In genomic region chr2:144519934-144520717, GRCh38 we compare ENCODE assay signal across 8 cellular contexts. TPM values are rescaled to one million over a fixed set of nuclear protein-coding genes. Genes with fewer than 3 reads are reported as not detected.
DNase-seq lines count a peak whose midpoint lies in the region; ATAC-seq, FAIRE-seq and TF ChIP-seq lines count a peak whose summit lies in the region.

Gene ZEB2 (minus strand): TSS chr2:144520119. CDS start chr2:144517350, 2,769 bp downstream.

- peak within 1 kb of the TSS; percentile 10 for H3K27ac Mint-ChIP-seq in central memory CD8-positive, alpha-beta T cell (ENCODE audit: low read depth)

- peaks cover 0 to 42% (median 3%) of the 10 kb centered on the region in 7 donors for H3K27me3 ChIP-seq in spleen (replicated peaks in 1 of 7)

- peak; percentile 50 to 90 (median 61) for TF ChIP-seq POLR2A in spleen (IDR thresholded peaks at IDR 0.05)

- H3K9me3 Mint-ChIP-seq in central memory CD8-positive, alpha-beta T cell = no peaks in the 10 kb centered on the region

- no peaks in the 10 kb centered on the region for H3K36me3 ChIP-seq in spleen

- FAIRE-seq in RCC 7860 (lab: Jason Lieb, UNC) = peak; percentile 84

- 1 to 8% (median 4%) methylated on average over 28 to 29 of the region's 29 CpGs for WGBS in spleen, 5 donors

- peak within 1 kb of the TSS; percentile 44 to 81 (median 62) for H3K4me3 ChIP-seq in spleen

- H3K9me3 ChIP-seq in spleen = no peaks in the 10 kb centered on the region

- DNase-seq in AG20443 (ENCODE audit: low spot score) (peak; percentile 68), H4 (ENCODE audit: low spot score) (peak; percentile 90), RCC 7860 (ENCODE audit: low spot score) (peak; percentile 90), kidney glomerular epithelial cell (lab: John Stamatoyannopoulos, UW) (peak; percentile 72), spleen (peak; percentile 83), NCI-H510A (lab: John Stamatoyannopoulos, UW) (no peak), RKO (ENCODE audit: low spot score) (no peak)
- peak in 1 of 2 donors; percentile 60 for DNase-seq in central memory CD8-positive, alpha-beta T cell (ENCODE audit: low spot score in 2 of 2)

- H3K4me3 Mint-ChIP-seq in central memory CD8-positive, alpha-beta T cell = no peak within 1 kb of the TSS

- H3K36me3 Mint-ChIP-seq in central memory CD8-positive, alpha-beta T cell (ENCODE audit: insufficient read depth) = peaks cover 18% of the 10 kb centered on the region

- H3K4me1 ChIP-seq in spleen = peaks cover 4 to 70% (median 44%) of the 10 kb centered on the region in 6 donors

- peak; percentile 17 for ATAC-seq in central memory CD8-positive, alpha-beta T cell (replicated peaks; ENCODE audit: extremely low read depth, poor library complexity, severe bottlenecking)

- peaks cover 17% of the 10 kb centered on the region for H3K27me3 Mint-ChIP-seq in central memory CD8-positive, alpha-beta T cell

- peaks cover 45% of the 10 kb centered on the region for H3K4me1 Mint-ChIP-seq in central memory CD8-positive, alpha-beta T cell

- peak within 1 kb of the TSS; percentile 92 to 99 (median 98) for H3K27ac ChIP-seq in spleen

- intact Hi-C loops in spleen (cut with DNase I; ENCODE audit: low total_unique reads) = loop anchor here (5.0 to 10.0 kb wide), 3 partner anchors 55 to 1235 kb away; a partner anchor contains a TSS

- peak; percentile 57 to 94 (median 82) for TF ChIP-seq CTCF in spleen (IDR thresholded peaks at IDR 0.05 in 8 of 11, conservative IDR thresholded peaks at IDR 0.05 in 3 of 11)

RNA-seq across cellular contexts. Expression of gene ZEB2, which starts in this region (rescaled TPM):
- 14.4 and 17.0 TPM in 2 replicates for total RNA-seq in H4 (2014; rRNA removed; shearing (Covaris generic))
- 100 to 1,000 TPM; 217 to 362 (median 262) TPM for total RNA-seq in spleen
- 10 to 100 TPM; 25.5 to 36.8 (median 28.5) TPM for polyA plus RNA-seq in spleen

Comparison
In these comparisons a context has a peak if more than half of its experiments do, and no peak if none do; other contexts are left out.
1. RNA of gene ZEB2 (total RNA-seq): 217 to 362 TPM in spleen; 14.4 to 17.0 TPM in H4; every median in the first group is over 10 times any median in the second.
2. DNase-seq: peak in AG20443 (single experiment), H4 (single experiment), RCC 7860 (single experiment), kidney glomerular epithelial cell (single experiment) and spleen (single experiment); none in NCI-H510A (single experiment) and RKO (single experiment).